Comparison of ENCODE assay signal across 1 cellular context in genomic region chr9:129648092-129648763, GRCh38.
TF ChIP-seq lines count a peak whose summit lies in the region.

No MANE protein-coding gene starts in this region.

TF ChIP-seq in GM12878, 131 proteins besides CTCF, POLR2A, EP300 and RAD21:
- TF ChIP-seq TCF3 (IDR thresholded peaks at IDR 0.05; ENCODE audit: borderline replicate concordance, insufficient read depth, low read depth, low read length) (peak; percentile 50; the same call in 1 of the 2 replicates), IRF5 (IDR thresholded peaks at IDR 0.05; ENCODE audit: borderline replicate concordance) (no peak)
